Comparison of ENCODE assay signal across 11 cellular contexts in genomic region chr6:14109411-14109826, GRCh38. TPM values are rescaled to one million over a fixed set of nuclear protein-coding genes. Genes with fewer than 3 reads are reported as not detected.
A peak's percentile ranks its signal among the peaks of the same experiment; 100 is the strongest.
DNase-seq lines count a peak whose midpoint lies in the region; ATAC-seq and TF ChIP-seq lines count a peak whose summit lies in the region.
"Had no signal": no experiment of that assay in that cellular context is flagged by ENCODE, and none has a peak within 500 bp of the region (broad histone marks: within the 10 kb centered on the region; RNA-seq: fewer than 3 reads in every experiment).

No MANE protein-coding gene starts in this region.

- no peak overlapping the region for H3K4me3 ChIP-seq in Loucy (ENCODE audit: low read length, poor library complexity, severe bottlenecking)
- no peak overlapping the region for H3K4me3 ChIP-seq in mucosa of descending colon
- H3K4me3 ChIP-seq: cardiac muscle cell had no signal

- no peaks in the 10 kb centered on the region for H3F3A ChIP-seq in Loucy (ENCODE audit: low read depth)

- no peaks in the 10 kb centered on the region for H3K36me3 Mint-ChIP-seq in activated T-cell treated with anti-CD3 and anti-CD28 coated beads, Interleukin-2, amount 50 U/mL, for 4 hours (ENCODE audit: insufficient read depth)
- H3K36me3 Mint-ChIP-seq in stimulated activated memory B cell treated with anti-CD40 and anti-IgM and Interleukin-4, amounts not matched to agents 10 μg/mL and 1 μg/mL and 100 μg/mL, for 72 hours = no peaks in the 10 kb centered on the region

- peaks cover 34% of the 10 kb centered on the region for H3K4me1 Mint-ChIP-seq in activated T-cell treated with anti-CD3 and anti-CD28 coated beads, Interleukin-2, amount 50 U/mL, for 4 hours (ENCODE audit: low read depth)
- peaks cover 69% of the 10 kb centered on the region for H3K4me1 Mint-ChIP-seq in stimulated activated memory B cell treated with anti-CD40 and anti-IgM and Interleukin-4, amounts not matched to agents 10 μg/mL and 1 μg/mL and 100 μg/mL, for 72 hours

- H3K9me3 Mint-ChIP-seq in activated T-cell treated with anti-CD3 and anti-CD28 coated beads, Interleukin-2, amount 50 U/mL, for 4 hours = peaks cover 14% of the 10 kb centered on the region
- peaks cover 3% of the 10 kb centered on the region for H3K9me3 Mint-ChIP-seq in stimulated activated memory B cell treated with anti-CD40 and anti-IgM and Interleukin-4, amounts not matched to agents 10 μg/mL and 1 μg/mL and 100 μg/mL, for 72 hours

- no peak for DNase-seq in activated T-cell treated with anti-CD3 and anti-CD28 coated beads, Interleukin-2, amount 50 U/mL, for 4 hours
- DNase-seq in activated T-cell treated with anti-CD3 and anti-CD28 coated beads, Interleukin-2, amount 50 U/mL, for 1 hour = no peak
- no peak for DNase-seq in NCI-H510A (lab: John Stamatoyannopoulos, UW)
- no peak for DNase-seq in mucosa of descending colon
- no peak for DNase-seq in mesenteric fat pad (ENCODE audit: low spot score)
- DNase-seq: ACHN, foreskin melanocyte had no signal

- no peaks in the 10 kb centered on the region for H3K9me2 ChIP-seq in Loucy (replicated peaks; ENCODE audit: low read depth, low read length)

- H3K9me3 ChIP-seq in Loucy (ENCODE audit: insufficient read depth, low read depth, low read length) = peaks cover 11% of the 10 kb centered on the region; the same call in 1 of the 2 replicates
- peaks cover 5% of the 10 kb centered on the region for H3K9me3 ChIP-seq in mucosa of descending colon

- H3K27me3 ChIP-seq in Loucy (ENCODE audit: insufficient read depth, low read length, poor library complexity, severe bottlenecking) = peaks cover 7% of the 10 kb centered on the region
- H3K27me3 ChIP-seq: cardiac muscle cell had no signal

- peaks cover 2% of the 10 kb centered on the region for H3K27me3 Mint-ChIP-seq in activated T-cell treated with anti-CD3 and anti-CD28 coated beads, Interleukin-2, amount 50 U/mL, for 4 hours (ENCODE audit: low read depth)
- no peaks in the 10 kb centered on the region for H3K27me3 Mint-ChIP-seq in stimulated activated memory B cell treated with anti-CD40 and anti-IgM and Interleukin-4, amounts not matched to agents 10 μg/mL and 1 μg/mL and 100 μg/mL, for 72 hours

- H3K4me3 Mint-ChIP-seq in activated T-cell treated with anti-CD3 and anti-CD28 coated beads, Interleukin-2, amount 50 U/mL, for 4 hours = peak overlapping the region; percentile 1
- H3K4me3 Mint-ChIP-seq in stimulated activated memory B cell treated with anti-CD40 and anti-IgM and Interleukin-4, amounts not matched to agents 10 μg/mL and 1 μg/mL and 100 μg/mL, for 72 hours = peak overlapping the region; percentile 70

- peak overlapping the region; percentile 26; the same call in 1 of the 2 replicates for H2AFZ ChIP-seq in Loucy (ENCODE audit: low read length)

- H3K27ac Mint-ChIP-seq in stimulated activated memory B cell treated with anti-CD40 and anti-IgM and Interleukin-4, amounts not matched to agents 10 μg/mL and 1 μg/mL and 100 μg/mL, for 72 hours = peak overlapping the region; percentile 99

- no peak for ATAC-seq in activated T-cell treated with anti-CD3 and anti-CD28 coated beads, Interleukin-2, amount 50 U/mL, for 4 hours
- ATAC-seq in HG02763 (IDR thresholded peaks at IDR 0.05; ENCODE audit: unreplicated experiment) = peak; percentile 1
- ATAC-seq in stimulated activated memory B cell treated with anti-CD40 and anti-IgM and Interleukin-4, amounts not matched to agents 10 μg/mL and 1 μg/mL and 100 μg/mL, for 72 hours = peak; percentile 18
- no peak for ATAC-seq in mucosa of descending colon

- no peaks in the 10 kb centered on the region for H4K20me1 ChIP-seq in Loucy (ENCODE audit: insufficient read depth, low read length, poor library complexity, severe bottlenecking)

- intact Hi-C loops in mucosa of descending colon (cut with DNase I, micrococcal nuclease) = no loop called here

- H3K36me3 ChIP-seq in Loucy (ENCODE audit: insufficient read depth, low read length) = no peaks in the 10 kb centered on the region
- no peaks in the 10 kb centered on the region for H3K36me3 ChIP-seq in mucosa of descending colon (ENCODE audit: low read depth)
- H3K36me3 ChIP-seq: cardiac muscle cell had no signal

- H3K9ac ChIP-seq in Loucy (ENCODE audit: low read depth, low read length, poor library complexity, severe bottlenecking) = no peak overlapping the region

- TF ChIP-seq CTCF in Loucy (conservative IDR thresholded peaks at IDR 0.05; ENCODE audit: low read length) (no peak), mucosa of descending colon (IDR thresholded peaks at IDR 0.05) (no peak)

- H3K4me1 ChIP-seq in Loucy (ENCODE audit: insufficient read depth, low read length, poor library complexity, severe bottlenecking) = peaks cover 8% of the 10 kb centered on the region
- no peaks in the 10 kb centered on the region for H3K4me1 ChIP-seq in mucosa of descending colon (ENCODE audit: low read depth)

- no peaks in the 10 kb centered on the region for H3K79me2 ChIP-seq in Loucy (ENCODE audit: insufficient read depth, low read length)

- H3K4me2 ChIP-seq in Loucy (ENCODE audit: low read depth, low read length, poor library complexity, severe bottlenecking) = no peak overlapping the region

RNA-seq across cellular contexts. Expression of gene CD83, which starts 8.2 kb away (rescaled TPM):
- total RNA-seq in activated T-cell treated with anti-CD3 and anti-CD28 coated beads, Interleukin-2, amount 50 U/mL, for 4 hours = 10 to 100 TPM; 27.4 to 49.8 (median 27.5) TPM
- 1 to 10 TPM; 1.4 to 2.5 (median 2.2) TPM for total RNA-seq in mucosa of descending colon
- total RNA-seq in mesenteric fat pad = 12.9 TPM

Comparison
In these comparisons a context has a peak if more than half of its experiments do, and no peak if none do; other contexts are left out.
1. ATAC-seq: peak in HG02763 (single experiment) and stimulated activated memory B cell treated with anti-CD40 and anti-IgM and Interleukin-4, amounts not matched to agents 10 μg/mL and 1 μg/mL and 100 μg/mL, for 72 hours (single experiment); none in activated T-cell treated with anti-CD3 and anti-CD28 coated beads, Interleukin-2, amount 50 U/mL, for 4 hours (0 of 2) and mucosa of descending colon (single experiment).